ENCODE assay signal across 2 cellular contexts in genomic region chr4:78476108-78476704, GRCh38.
TF ChIP-seq lines count a peak whose summit lies in the region.

No MANE protein-coding gene starts in this region.

TF ChIP-seq in IMR-90, 13 proteins besides CTCF, POLR2A, EP300 and RAD21 (continued from another document):
- no peak for TF ChIP-seq MXI1 (IDR thresholded peaks at IDR 0.05; ENCODE audit: borderline replicate concordance, low read depth, low read length)
- TF ChIP-seq SMC3 (IDR thresholded peaks at IDR 0.05; ENCODE audit: low read depth, low read length) = no peak
- no peak for TF ChIP-seq USF2 (IDR thresholded peaks at IDR 0.05; ENCODE audit: low read depth, low read length)
TF ChIP-seq in IMR-90: peak in this region for 0.

TF ChIP-seq in K562, 482 proteins besides CTCF, POLR2A, EP300 and RAD21 (continued from another document):
- no peak for TF ChIP-seq ZNF274 (IDR thresholded peaks at IDR 0.05; ENCODE audit: borderline replicate concordance, low read depth, low read length)
- peak; percentile 12 for TF ChIP-seq MEIS2 (IDR thresholded peaks at IDR 0.05; ENCODE audit: partially characterized antibody)
- TF ChIP-seq ZNF316 (IDR thresholded peaks at IDR 0.05) = peak; percentile 42
- TF ChIP-seq ZNF592 (IDR thresholded peaks at IDR 0.05) = no peak
- peak; percentile 80 for TF ChIP-seq ZBTB40 (IDR thresholded peaks at IDR 0.05)
- peak; percentile 63 for TF ChIP-seq ZBTB40 (CRISPR knock-in tag; IDR thresholded peaks at IDR 0.05)
- peak; percentile 41; the same call in 1 of the 2 replicates for TF ChIP-seq NFE2L1 (tag; IDR thresholded peaks at IDR 0.05; ENCODE audit: borderline replicate concordance, low read depth)
- TF ChIP-seq MTA2 (IDR thresholded peaks at IDR 0.05; ENCODE audit: low read depth) = no peak
- TF ChIP-seq TEAD4 (IDR thresholded peaks at IDR 0.05; ENCODE audit: low read length) = no peak
- no peak for TF ChIP-seq TEAD4 (CRISPR knock-in tag; IDR thresholded peaks at IDR 0.05; ENCODE audit: borderline replicate concordance)
- TF ChIP-seq RFX7 (CRISPR knock-in tag; IDR thresholded peaks at IDR 0.05) = no peak
- TF ChIP-seq ZNF668 (CRISPR knock-in tag; IDR thresholded peaks at IDR 0.05) = no peak
- TF ChIP-seq NFE2 (IDR thresholded peaks at IDR 0.05; ENCODE audit: low read depth) = peak; percentile 64
- no peak for TF ChIP-seq CXXC5 (CRISPR knock-in tag; IDR thresholded peaks at IDR 0.05)
- peak; percentile 79 for TF ChIP-seq MAFG (tag; conservative IDR thresholded peaks at IDR 0.05)
- peak; percentile 46; the same call in 1 of the 2 replicates for TF ChIP-seq C11orf30 (IDR thresholded peaks at IDR 0.05; ENCODE audit: low read depth)
- no peak for TF ChIP-seq RAD51 (IDR thresholded peaks at IDR 0.05; ENCODE audit: borderline replicate concordance, low read depth)
